9 cellular contexts compared by ENCODE assay signal in genomic region chr14:92531151-92531873, GRCh38. TPM values are rescaled to one million over a fixed set of nuclear protein-coding genes. Genes with fewer than 3 reads are reported as not detected.
A peak's percentile ranks its signal among the peaks of the same experiment; 100 is the strongest.
DNase-seq lines count a peak whose midpoint lies in the region; ATAC-seq and TF ChIP-seq lines count a peak whose summit lies in the region.
"Had no signal": no experiment of that assay in that cellular context is flagged by ENCODE, and none has a peak within 500 bp of the region (broad histone marks: within the 10 kb centered on the region; RNA-seq: fewer than 3 reads in every experiment).

No MANE protein-coding gene starts in this region.

- peaks cover 2% of the 10 kb centered on the region for H3K9me3 Mint-ChIP-seq in activated CD4-positive, alpha-beta T cell treated with anti-CD3 and anti-CD28 coated beads, Interleukin-2, amount 10 ng/mL, durations not matched to agents 7 days and 5 days
- H3K9me3 Mint-ChIP-seq in Caco-2 (ENCODE audit: unreplicated experiment): no peaks in the 10 kb centered on the region

- in situ Hi-C loops in GM13976 (cut with MboI; ENCODE audit: low sequenced_read_pairs, unreplicated experiment): no loop called here

- peaks cover 5% of the 10 kb centered on the region; the same call in 1 of the 2 replicates for H3K4me1 ChIP-seq in Caco-2

- ATAC-seq in GM21423 (IDR thresholded peaks at IDR 0.05; ENCODE audit: unreplicated experiment) (peak; percentile 60), HG03520 (IDR thresholded peaks at IDR 0.05; ENCODE audit: unreplicated experiment) (no peak)

- CTCF ChIA-PET in activated CD4-positive, alpha-beta T cell treated with anti-CD3 and anti-CD28 coated beads, Interleukin-2, amount 10 ng/mL, durations not matched to agents 7 days and 5 days (lab: Charles Lee): interaction anchor here (0.9 kb wide), 1 partner anchor 33 kb away, joined by 3 read pairs; no protein-coding TSS in a partner anchor
- CTCF ChIA-PET in Caco-2 (lab: Charles Lee): no interaction called here

- H3K4me3 Mint-ChIP-seq in activated CD4-positive, alpha-beta T cell treated with anti-CD3 and anti-CD28 coated beads, Interleukin-2, amount 10 ng/mL, durations not matched to agents 7 days and 5 days: no peak overlapping the region
- H3K4me3 Mint-ChIP-seq in Caco-2 (ENCODE audit: unreplicated experiment): no peak overlapping the region

- intact Hi-C loops in Caco-2 (cut with micrococcal nuclease; ENCODE audit: unreplicated experiment): no loop called here

- no peaks in the 10 kb centered on the region for H3K27me3 ChIP-seq in Caco-2 (replicated peaks; ENCODE audit: control insufficient read depth, insufficient read depth, low read length)

- peak; percentile 54 for TF ChIP-seq POLR2A in erythroblast (IDR thresholded peaks at IDR 0.05; ENCODE audit: low read length)

- H3K4me3 ChIP-seq in Caco-2 (ENCODE audit: low read depth, low read length): no peak overlapping the region
- H3K4me3 ChIP-seq: PC-9 had no signal

- no peaks in the 10 kb centered on the region for H3K36me3 ChIP-seq in Caco-2 (ENCODE audit: control insufficient read depth, insufficient read depth, low read length)

- no peaks in the 10 kb centered on the region for H3K27me3 Mint-ChIP-seq in activated CD4-positive, alpha-beta T cell treated with anti-CD3 and anti-CD28 coated beads, Interleukin-2, amount 10 ng/mL, durations not matched to agents 7 days and 5 days
- no peaks in the 10 kb centered on the region for H3K27me3 Mint-ChIP-seq in Caco-2 (ENCODE audit: insufficient read depth, unreplicated experiment)

- DNase-seq in activated CD4-positive, alpha-beta T cell treated with anti-CD3 and anti-CD28 coated beads, Interleukin-2, amount 10 ng/mL, durations not matched to agents 7 days and 5 days: no peak
- DNase-seq in erythroblast (lab: John Stamatoyannopoulos, UW) (no peak), GM13976 (ENCODE audit: low spot score) (no peak), kidney glomerular epithelial cell (lab: John Stamatoyannopoulos, UW) (no peak), Caco-2 (no peak)
- peak; percentile 66 to 75 for DNase-seq in stimulated activated CD8-positive, alpha-beta memory T cell treated with anti-CD3 and anti-CD28 coated beads, Interleukin-4, amount 100 ng/mL, for 1 hour (ENCODE audit: low read depth in 2 of 2, low spot score in 1 of 2)
- DNase-seq: PC-9 had no signal

- peak overlapping the region; percentile 47 for H3K27ac Mint-ChIP-seq in activated CD4-positive, alpha-beta T cell treated with anti-CD3 and anti-CD28 coated beads, Interleukin-2, amount 10 ng/mL, durations not matched to agents 7 days and 5 days
- H3K27ac Mint-ChIP-seq in Caco-2 (ENCODE audit: unreplicated experiment): no peak overlapping the region

- H3K9me3 ChIP-seq in Caco-2: no peaks in the 10 kb centered on the region

- H3K4me1 Mint-ChIP-seq in activated CD4-positive, alpha-beta T cell treated with anti-CD3 and anti-CD28 coated beads, Interleukin-2, amount 10 ng/mL, durations not matched to agents 7 days and 5 days: peaks cover 56% of the 10 kb centered on the region
- peaks cover 9% of the 10 kb centered on the region for H3K4me1 Mint-ChIP-seq in Caco-2 (ENCODE audit: low read depth, unreplicated experiment)

- POLR2A ChIA-PET in activated CD4-positive, alpha-beta T cell treated with anti-CD3 and anti-CD28 coated beads, Interleukin-2, amount 10 ng/mL, durations not matched to agents 7 days and 5 days (lab: Charles Lee): interaction anchor here (0.6 kb wide), 1 partner anchor 138 kb away, joined by 3 read pairs; no protein-coding TSS in a partner anchor
- POLR2A ChIA-PET in Caco-2 (lab: Charles Lee): no interaction called here

- BruUV-seq in Caco-2 (replicated peaks; lab: Mats Ljungman, UMichigan): no TSS peak

- peaks cover 5% of the 10 kb centered on the region for H3K36me3 Mint-ChIP-seq in activated CD4-positive, alpha-beta T cell treated with anti-CD3 and anti-CD28 coated beads, Interleukin-2, amount 10 ng/mL, durations not matched to agents 7 days and 5 days (ENCODE audit: low read depth)
- H3K36me3 Mint-ChIP-seq in Caco-2 (ENCODE audit: insufficient read depth, unreplicated experiment): peaks cover 5% of the 10 kb centered on the region

- TF ChIP-seq CTCF in GM13976 (IDR thresholded peaks at IDR 0.05; ENCODE audit: borderline replicate concordance, control extremely low read depth, extremely low read depth, insufficient read depth, missing control alignments): no peak
- no peak for TF ChIP-seq CTCF in Caco-2 (IDR thresholded peaks at IDR 0.05; ENCODE audit: insufficient read depth in 1 of 2, low read depth in 1 of 2, low read length in 1 of 2, severe bottlenecking in 1 of 2, unreplicated experiment in 1 of 2)

RNA-seq across cellular contexts. Expression of gene RIN3, which starts 17.7 kb away (rescaled TPM):
- total RNA-seq in activated CD4-positive, alpha-beta T cell treated with anti-CD3 and anti-CD28 coated beads, Interleukin-2, amount 10 ng/mL, durations not matched to agents 7 days and 5 days: 10 to 100 TPM; 52.6 to 56.8 TPM
- total RNA-seq in Caco-2 (2022): 18.4 and 20.7 TPM in 2 replicates

Comparison
In these comparisons a context has a peak if more than half of its experiments do, and no peak if none do; other contexts are left out.
1. DNase-seq: peak in stimulated activated CD8-positive, alpha-beta memory T cell treated with anti-CD3 and anti-CD28 coated beads, Interleukin-4, amount 100 ng/mL, for 1 hour (2 of 2); none in activated CD4-positive, alpha-beta T cell treated with anti-CD3 and anti-CD28 coated beads, Interleukin-2, amount 10 ng/mL, durations not matched to agents 7 days and 5 days (single experiment), erythroblast (0 of 2), GM13976 (single experiment), kidney glomerular epithelial cell (single experiment) and Caco-2 (0 of 2).